In genomic region chr5:472076-472655, GRCh38 we compare ENCODE assay signal across 8 cellular contexts. TPM values are rescaled to one million over a fixed set of nuclear protein-coding genes. Genes with fewer than 3 reads are reported as not detected.
DNase-seq lines count a peak whose midpoint lies in the region; ATAC-seq and TF ChIP-seq lines count a peak whose summit lies in the region.

No MANE protein-coding gene starts in this region.

- H3K36me3 ChIP-seq in heart left ventricle (peaks cover 0 to 15% (median 5%) of the 10 kb centered on the region in 9 donors), rectal smooth muscle tissue (ENCODE audit: control insufficient read depth, insufficient read depth, low read length) (no peaks in the 10 kb centered on the region)

- peaks cover 0 to 6% (median 4%) of the 10 kb centered on the region in 7 donors for H3K9me3 Mint-ChIP-seq in CD14-positive monocyte
- H3K9me3 Mint-ChIP-seq in activated CD8-positive, alpha-beta T cell treated with anti-CD3 and anti-CD28 coated beads for 36 hours: no peaks in the 10 kb centered on the region

- H3K9ac ChIP-seq in rectal smooth muscle tissue (ENCODE audit: low read length): peak overlapping the region; percentile 74

- H3K27me3 ChIP-seq in heart left ventricle (peaks cover 0 to 26% (median 23%) of the 10 kb centered on the region in 9 donors), rectal smooth muscle tissue (ENCODE audit: control insufficient read depth, insufficient read depth, low read length) (peaks cover 17% of the 10 kb centered on the region)

- H3K9me3 ChIP-seq in heart left ventricle: no peaks in the 10 kb centered on the region

- peak overlapping the region; percentile 65 to 69 for H3K4me3 Mint-ChIP-seq in CD14-positive monocyte
- peak overlapping the region; percentile 90 for H3K4me3 Mint-ChIP-seq in activated CD8-positive, alpha-beta T cell treated with anti-CD3 and anti-CD28 coated beads for 36 hours

- peak overlapping the region; percentile 53 to 92 (median 78) for H3K27ac ChIP-seq in heart left ventricle
- H3K27ac ChIP-seq in rectal smooth muscle tissue (ENCODE audit: low read depth, low read length): peak overlapping the region; percentile 54

- ATAC-seq in GM19372 (IDR thresholded peaks at IDR 0.05; ENCODE audit: low read depth, unreplicated experiment) (peak; percentile 7), HG03442 (IDR thresholded peaks at IDR 0.05; ENCODE audit: unreplicated experiment) (peak; percentile 11), heart left ventricle (peak; percentile 11 to 27 (median 18))
- ATAC-seq in activated CD8-positive, alpha-beta T cell treated with anti-CD3 and anti-CD28 coated beads for 36 hours: peak; percentile 6

- CTCF ChIA-PET in activated CD8-positive, alpha-beta T cell treated with anti-CD3 and anti-CD28 coated beads for 36 hours (lab: Charles Lee): interaction anchor here (0.7 to 3.3 kb wide), 5 partner anchors 9 to 155 kb away, joined by 3 to 28 read pairs (median 4); no protein-coding TSS in a partner anchor

- intact Hi-C loops in CD14-positive monocyte (cut with micrococcal nuclease) (loop anchor here (5.0 to 10.0 kb wide), 3 partner anchors 73 to 423 kb away; partner anchors contain the start of genes CEP72 (in 2 of the 2), BRD9 (in 1 of the 2) and TRIP13 (in 1 of the 2)), heart left ventricle (cut with DNase I) (loop anchor here in 1 of 10 donors (10.0 kb wide), 2 partner anchors 143 to 433 kb away; partner anchors contain the start of gene CEP72)
- intact Hi-C loops in activated CD8-positive, alpha-beta T cell treated with anti-CD3 and anti-CD28 coated beads for 36 hours (cut with micrococcal nuclease): no loop called here

- DNase-seq in CD14-positive monocyte (ENCODE audit: low spot score) (peak; percentile 45), heart left ventricle (peak in 4 of 5 donors; percentile 29 to 69 (median 44)), DMS79 treated with DMSO at 0.1 percent for 48 hours (lab: John Stamatoyannopoulos, UW) (no peak), SIG-M5 (lab: John Stamatoyannopoulos, UW) (no peak)
- no peak for DNase-seq in activated CD8-positive, alpha-beta T cell treated with anti-CD3 and anti-CD28 coated beads for 36 hours

- H3K27me3 Mint-ChIP-seq in CD14-positive monocyte (ENCODE audit: low read depth in 3 of 3): peaks cover 24 to 37% (median 36%) of the 10 kb centered on the region in 3 donors
- H3K27me3 Mint-ChIP-seq in activated CD8-positive, alpha-beta T cell treated with anti-CD3 and anti-CD28 coated beads for 36 hours: peaks cover 2% of the 10 kb centered on the region

- H3K4me1 ChIP-seq in heart left ventricle (peaks cover 3 to 40% (median 18%) of the 10 kb centered on the region in 12 donors), rectal smooth muscle tissue (ENCODE audit: control insufficient read depth, insufficient read depth, low read length) (peaks cover 6% of the 10 kb centered on the region)

- H3K27ac Mint-ChIP-seq in CD14-positive monocyte: peak overlapping the region in 2 of 7 donors; percentile 30 to 50
- peak overlapping the region; percentile 81 for H3K27ac Mint-ChIP-seq in activated CD8-positive, alpha-beta T cell treated with anti-CD3 and anti-CD28 coated beads for 36 hours

- peak overlapping the region; percentile 62 to 99 (median 92) for H3K4me3 ChIP-seq in heart left ventricle
- peak overlapping the region; percentile 84 for H3K4me3 ChIP-seq in rectal smooth muscle tissue (ENCODE audit: low read length)

- POLR2A ChIA-PET in activated CD8-positive, alpha-beta T cell treated with anti-CD3 and anti-CD28 coated beads for 36 hours (lab: Charles Lee): interaction anchor here (0.8 to 3.6 kb wide), 12 partner anchors 9 to 155 kb away, joined by 3 to 31 read pairs (median 4); partner anchors contain the start of genes CEP72 and EXOC3

- TF ChIP-seq POLR2A in heart left ventricle (IDR thresholded peaks at IDR 0.05): no peak

- no peak for TF ChIP-seq CTCF in CD14-positive monocyte (IDR thresholded peaks at IDR 0.05)
- no peak for TF ChIP-seq CTCF in activated CD8-positive, alpha-beta T cell treated with anti-CD3 and anti-CD28 coated beads for 36 hours (IDR thresholded peaks at IDR 0.05)
- TF ChIP-seq CTCF in heart left ventricle (IDR thresholded peaks at IDR 0.05): no peak

- peaks cover 18% of the 10 kb centered on the region for H3K4me1 Mint-ChIP-seq in CD14-positive monocyte
- H3K4me1 Mint-ChIP-seq in activated CD8-positive, alpha-beta T cell treated with anti-CD3 and anti-CD28 coated beads for 36 hours (ENCODE audit: low read depth): peaks cover 20% of the 10 kb centered on the region

- H3K36me3 Mint-ChIP-seq in CD14-positive monocyte: peaks cover 8 to 11% of the 10 kb centered on the region in 2 donors
- H3K36me3 Mint-ChIP-seq in activated CD8-positive, alpha-beta T cell treated with anti-CD3 and anti-CD28 coated beads for 36 hours (ENCODE audit: low read depth): peaks cover 31% of the 10 kb centered on the region

- WGBS in heart left ventricle, 4 donors: 17 to 41% (median 28%) methylated on average over 5 to 30 of the region's 30 CpGs

RNA-seq across cellular contexts. Expression of gene EXOC3, which starts 29.2 kb away (rescaled TPM):
- polyA plus RNA-seq in CD14-positive monocyte: 10 to 100 TPM; 33.2 to 53.8 TPM
- 10 to 100 TPM; 65.9 to 67.6 TPM for total RNA-seq in activated CD8-positive, alpha-beta T cell treated with anti-CD3 and anti-CD28 coated beads for 36 hours
- total RNA-seq in heart left ventricle: 10 to 100 TPM; 33.6 to 45.5 (median 42.8) TPM
- 10 to 100 TPM; 20.6 to 45.4 TPM for polyA plus RNA-seq in heart left ventricle

RNA-seq across cellular contexts. Expression of gene SLC9A3, which starts 52.1 kb away (rescaled TPM):
- polyA plus RNA-seq in CD14-positive monocyte (under 1 TPM; 0.31 to 0.42 TPM), heart left ventricle (under 1 TPM; 0.50 to 0.82 TPM)
- 1 to 10 TPM; 3.2 to 3.3 TPM for total RNA-seq in activated CD8-positive, alpha-beta T cell treated with anti-CD3 and anti-CD28 coated beads for 36 hours
- 1 to 10 TPM in 6 of 9 donors, under 1 TPM in 3; 0.65 to 3.8 (median 1.1) TPM for total RNA-seq in heart left ventricle

Comparison
In these comparisons a context has a peak if more than half of its experiments do, and no peak if none do; other contexts are left out.
1. DNase-seq: peak in CD14-positive monocyte (single experiment) and heart left ventricle (4 of 5); none in activated CD8-positive, alpha-beta T cell treated with anti-CD3 and anti-CD28 coated beads for 36 hours (single experiment), DMS79 treated with DMSO at 0.1 percent for 48 hours (single experiment) and SIG-M5 (single experiment).
2. Peak in every context shown above with its lines, with median percentiles within 50 percentile points of each other: ATAC-seq.